ENCODE assay signal across 7 cellular contexts in the genomic region with DNA sequence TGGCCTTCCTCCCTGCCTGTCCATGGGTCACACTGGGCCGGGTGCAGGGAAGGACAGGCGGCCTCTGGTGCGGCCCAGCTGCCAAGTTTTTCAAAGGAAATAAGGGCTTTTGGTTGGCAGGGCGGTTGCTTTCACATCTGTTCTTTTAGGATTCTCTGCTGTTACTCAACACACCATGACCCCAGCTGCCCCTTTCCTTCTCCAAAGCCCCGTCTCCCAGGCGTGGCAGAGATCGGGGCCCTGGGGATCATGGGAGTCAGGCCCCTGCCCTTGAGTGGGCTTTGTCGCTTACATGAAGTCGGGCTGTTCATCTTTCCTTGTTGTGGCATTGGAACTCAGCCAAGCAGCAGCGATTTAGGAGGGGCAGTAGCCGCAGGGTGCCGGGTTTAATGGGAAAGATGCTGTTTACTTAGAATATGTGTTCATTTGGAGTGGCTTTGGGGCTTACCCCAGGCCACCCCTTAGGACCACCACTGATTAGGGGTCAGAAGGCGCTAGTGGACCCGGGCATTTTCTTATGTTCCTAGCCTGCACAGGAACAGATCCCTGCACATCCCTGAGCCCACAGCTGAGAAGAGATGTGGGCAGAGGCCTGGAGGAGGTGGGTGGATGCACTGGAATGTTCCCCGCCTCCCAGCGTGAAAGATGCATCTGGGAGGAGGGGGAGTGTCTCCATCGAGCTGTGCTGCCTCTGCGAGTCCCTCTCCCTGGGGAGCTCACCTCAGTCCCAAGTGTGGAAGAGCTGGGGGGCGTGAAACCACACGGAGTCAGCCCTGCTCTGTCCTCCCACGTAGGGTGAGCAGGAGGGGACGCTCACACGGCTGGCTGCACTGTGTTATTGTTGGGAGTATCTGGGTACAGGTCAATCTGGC. TPM values are rescaled to one million over a fixed set of nuclear protein-coding genes. Genes with fewer than 3 reads are reported as not detected.
DNase-seq lines count a peak whose midpoint lies in the region; ATAC-seq and TF ChIP-seq lines count a peak whose summit lies in the region.

No MANE protein-coding gene starts in this region.

- H3K4me3 ChIP-seq in NB4 (ENCODE audit: low read depth, low read length) (no peak overlapping the region), thoracic aorta (peak overlapping the region; percentile 60)

- H3K27ac ChIP-seq in thoracic aorta, result peak overlapping the region in 1 of 2 donors; percentile 13

- TF ChIP-seq CTCF in NB4 (IDR thresholded peaks at IDR 0.05; ENCODE audit: low read depth, low read length) (no peak), thoracic aorta (IDR thresholded peaks at IDR 0.05) (no peak), GM10266 (IDR thresholded peaks at IDR 0.05; ENCODE audit: control insufficient read depth, insufficient read depth, low read depth, missing control alignments) (no peak)

- no peak for TF ChIP-seq POLR2A in NB4 (IDR thresholded peaks at IDR 0.05; ENCODE audit: extremely low read depth, insufficient read length)

- peaks cover 8 to 26% of the 10 kb centered on the region in 2 donors for H3K4me1 ChIP-seq in thoracic aorta (ENCODE audit: control insufficient read depth in 1 of 2, low read depth in 2 of 2)

- H3K9me3 ChIP-seq in thoracic aorta, result no peaks in the 10 kb centered on the region

- peak; percentile 54 for DNase-seq in NB4 (ENCODE audit: low read depth)
- DNase-seq in SW480 (ENCODE audit: low spot score), result peak; percentile 50
- peak; percentile 58 for DNase-seq in islet precursor cell
- no peak for DNase-seq in thoracic aorta (ENCODE audit: low spot score)
- no peak for DNase-seq in GM10266 (ENCODE audit: extremely low spot score)
- DNase-seq in T-helper 1 cell, result no peak

- no peaks in the 10 kb centered on the region for H3K36me3 ChIP-seq in thoracic aorta

- no peak for ATAC-seq in thoracic aorta (ENCODE audit: insufficient number of reproducible peaks, low FRiP score, low read depth)
- ATAC-seq in GM21737 (IDR thresholded peaks at IDR 0.05; ENCODE audit: unreplicated experiment), result no peak

- H3K27me3 ChIP-seq in thoracic aorta (replicated peaks; ENCODE audit: insufficient read depth), result no peaks in the 10 kb centered on the region

RNA-seq across cellular contexts. Expression of gene ADCY7, which starts 6.8 kb away (rescaled TPM):
- 10 to 100 TPM; 35.9 to 39.8 TPM for total RNA-seq in thoracic aorta

Comparison
In these comparisons a context has a peak if more than half of its experiments do, and no peak if none do; other contexts are left out.
1. DNase-seq: peak in NB4 (single experiment), SW480 (single experiment) and islet precursor cell (single experiment); none in thoracic aorta (single experiment), GM10266 (single experiment) and T-helper 1 cell (0 of 5).